Comparison of ENCODE assay signal across 19 cellular contexts in genomic region chr16:73750639-73751038, GRCh38.
DNase-seq lines count a peak whose midpoint lies in the region; ATAC-seq and TF ChIP-seq lines count a peak whose summit lies in the region.
"Had no signal": no experiment of that assay in that cellular context is flagged by ENCODE, and none has a peak within 500 bp of the region (broad histone marks: within the 10 kb centered on the region; RNA-seq: fewer than 3 reads in every experiment).

No MANE protein-coding gene starts in this region.

- H3F3A ChIP-seq in SK-N-SH (replicated peaks; ENCODE audit: insufficient read depth): no peaks in the 10 kb centered on the region

- H3K79me2 ChIP-seq in SK-N-SH (ENCODE audit: insufficient read depth): no peaks in the 10 kb centered on the region

- no peaks in the 10 kb centered on the region for H4K20me1 ChIP-seq in SK-N-SH (ENCODE audit: insufficient read depth)

- WGBS in SK-N-SH (ENCODE audit: low lambda C conversion rate): 7% methylated on average over 3 of the region's 3 CpGs

- POLR2A ChIA-PET in SK-N-SH (lab: Yijun Ruan, JAX): no interaction called here

- no peak for ATAC-seq in SK-N-SH treated with all-trans-retinoic acid at 6 μM for 48 hours
- ATAC-seq: A549, HCT116, HepG2 had no signal

- TF ChIP-seq EP300 in SK-N-SH (IDR thresholded peaks at IDR 0.05; ENCODE audit: borderline replicate concordance in 1 of 2, low read depth in 1 of 2, low read length in 1 of 2): no peak

- DNase-seq in NCI-H1105 treated with DMSO at 0.1 percent for 48 hours (lab: John Stamatoyannopoulos, UW): peak; percentile 1
- DNase-seq in NCI-H1105 (lab: John Stamatoyannopoulos, UW): no peak
- no peak for DNase-seq in SK-N-SH
- peak; percentile 36 for DNase-seq in adipocyte (ENCODE audit: low read depth)
- DNase-seq in COR-L47 (lab: John Stamatoyannopoulos, UW): no peak
- no peak for DNase-seq in vagina (ENCODE audit: extremely low spot score in 2 of 2)
- DNase-seq: AML-193; CD4-positive, alpha-beta T cell; DMS153; DMS79; GDM1; GOT3; H7 had no signal

- intact Hi-C loops in vagina (cut with DNase I): no loop called here

- H3K4me1 ChIP-seq in SK-N-SH (ENCODE audit: control insufficient read depth in 1 of 2, insufficient read depth in 2 of 2, low read depth in 1 of 2, low read length in 1 of 2) (no peaks in the 10 kb centered on the region; a peak in 1 of 4 replicates), adipocyte (ENCODE audit: control insufficient read depth, insufficient read depth, low read length) (no peaks in the 10 kb centered on the region), vagina (no peaks in the 10 kb centered on the region)
- H3K4me1 ChIP-seq: A549 had no signal

- H3K9me3 ChIP-seq in SK-N-SH (no peaks in the 10 kb centered on the region), adipocyte (ENCODE audit: control insufficient read depth, low read length) (no peaks in the 10 kb centered on the region), vagina (no peaks in the 10 kb centered on the region)
- H3K9me3 ChIP-seq: A549 had no signal

- CTCF ChIA-PET in SK-N-SH (lab: Yijun Ruan, JAX): interaction anchor here (0.7 kb wide), 1 partner anchor 69 kb away, joined by 3 read pairs; no protein-coding TSS in a partner anchor

- no peak overlapping the region for H3K4me2 ChIP-seq in SK-N-SH
- H3K4me2 ChIP-seq: A549 had no signal

- H3K4me3 ChIP-seq in SK-N-SH (ENCODE audit: low read depth in 2 of 2, low read length in 1 of 2): no peak overlapping the region
- no peak overlapping the region for H3K4me3 ChIP-seq in adipocyte (ENCODE audit: low read length)
- H3K4me3 ChIP-seq in vagina: no peak overlapping the region
- H3K4me3 ChIP-seq: A549 had no signal

- TF ChIP-seq RAD21 in SK-N-SH (IDR thresholded peaks at IDR 0.05; ENCODE audit: low read length): no peak

- H2AFZ ChIP-seq in SK-N-SH (ENCODE audit: low read depth): no peak overlapping the region

- H3K36me3 ChIP-seq in SK-N-SH (replicated peaks in 1 of 2; ENCODE audit: control insufficient read depth in 1 of 2, insufficient read depth in 2 of 2, low read length in 1 of 2) (no peaks in the 10 kb centered on the region), adipocyte (ENCODE audit: control insufficient read depth, insufficient read depth, low read length, severe bottlenecking) (no peaks in the 10 kb centered on the region), vagina (no peaks in the 10 kb centered on the region)

- no peaks in the 10 kb centered on the region for H3K9me2 ChIP-seq in SK-N-SH

- H3K27ac ChIP-seq in SK-N-SH (ENCODE audit: low read depth in 2 of 2, low read length in 1 of 2) (no peak overlapping the region), vagina (no peak overlapping the region)
- H3K27ac ChIP-seq: 22Rv1, A549, C4-2B had no signal

- H3K9ac ChIP-seq in SK-N-SH: no peak overlapping the region
- H3K9ac ChIP-seq in adipocyte (ENCODE audit: low read length): no peak overlapping the region

- TF ChIP-seq CTCF in SK-N-SH (IDR thresholded peaks at IDR 0.05) (no peak), vagina (IDR thresholded peaks at IDR 0.05) (no peak)

- H3K27me3 ChIP-seq in SK-N-SH (ENCODE audit: insufficient read depth): no peaks in the 10 kb centered on the region
- no peaks in the 10 kb centered on the region for H3K27me3 ChIP-seq in adipocyte (replicated peaks; ENCODE audit: control insufficient read depth, insufficient read depth, low read length)
- H3K27me3 ChIP-seq in vagina: no peaks in the 10 kb centered on the region

- no peak for TF ChIP-seq POLR2A in vagina (IDR thresholded peaks at IDR 0.05)

TF ChIP-seq in SK-N-SH, 30 proteins besides CTCF, POLR2A, EP300 and RAD21:
- TF ChIP-seq GATA2 (CRISPR knock-in tag; IDR thresholded peaks at IDR 0.05) (peak; percentile 38), ZBTB33 (IDR thresholded peaks at IDR 0.05; ENCODE audit: borderline replicate concordance, low read depth) (no peak)

TF ChIP-seq in SK-N-SH treated with all-trans-retinoic acid at 6 μM for 48 hours, 23 proteins besides CTCF, POLR2A, EP300 and RAD21:
- TF ChIP-seq POU6F1 (CRISPR knock-in tag; IDR thresholded peaks at IDR 0.05; ENCODE audit: borderline replicate concordance, low read depth): no peak
- no peak for TF ChIP-seq ZC3H10 (CRISPR knock-in tag; IDR thresholded peaks at IDR 0.05)
- no peak for TF ChIP-seq CREB5 (CRISPR knock-in tag; IDR thresholded peaks at IDR 0.05; ENCODE audit: low read depth)
- TF ChIP-seq OSR1 (CRISPR knock-in tag; IDR thresholded peaks at IDR 0.05): no peak
- no peak for TF ChIP-seq PATZ1 (CRISPR knock-in tag; IDR thresholded peaks at IDR 0.05; ENCODE audit: borderline replicate concordance)
- no peak for TF ChIP-seq SNAI2 (CRISPR knock-in tag; IDR thresholded peaks at IDR 0.05)
- no peak for TF ChIP-seq ESRRG (CRISPR knock-in tag; IDR thresholded peaks at IDR 0.05)

Comparison
In these comparisons a context has a peak if more than half of its experiments do, and no peak if none do; other contexts are left out.
1. DNase-seq: peak in NCI-H1105 treated with DMSO at 0.1 percent for 48 hours (single experiment) and adipocyte (single experiment); none in NCI-H1105 (single experiment), SK-N-SH (single experiment), COR-L47 (single experiment) and vagina (0 of 2).